ENCODE assay signal across 1 cellular context in the genomic region with DNA sequence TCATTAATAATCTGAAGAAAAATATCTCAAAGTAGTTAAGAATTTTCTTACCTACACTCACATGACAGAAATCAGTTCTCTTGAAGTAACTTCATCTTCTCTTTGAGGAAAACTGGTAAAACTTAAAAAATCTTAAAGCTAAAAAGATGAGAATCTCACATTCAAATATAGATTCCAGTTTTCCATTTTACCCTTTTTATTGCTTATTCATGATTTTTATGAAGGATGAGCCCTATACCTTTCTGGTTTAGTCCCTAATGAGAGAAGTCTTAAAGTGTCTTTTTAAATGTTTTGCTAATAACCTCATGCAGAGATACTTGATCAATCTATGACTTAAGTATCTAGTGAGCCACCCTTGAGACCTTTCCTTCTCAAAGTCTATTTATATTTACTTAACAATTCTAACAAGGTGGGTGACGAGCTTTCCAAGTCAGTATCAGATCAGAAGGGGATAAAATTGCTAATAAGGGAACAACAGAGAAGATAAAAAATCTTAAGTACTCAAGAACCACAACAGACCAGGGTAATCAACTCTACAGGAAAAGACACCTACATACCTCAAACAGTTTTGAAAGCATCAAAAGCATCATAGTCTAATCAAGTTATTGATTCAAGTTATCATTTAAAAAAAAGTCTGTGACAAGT.
TF ChIP-seq lines count a peak whose summit lies in the region.

No MANE protein-coding gene starts in this region.

TF ChIP-seq in endothelial cell of umbilical vein, 7 proteins besides CTCF, POLR2A, EP300 and RAD21:
- no peak for TF ChIP-seq MYC (IDR thresholded peaks at IDR 0.05; ENCODE audit: low read depth, low read length)
- TF ChIP-seq JUN (IDR thresholded peaks at IDR 0.05; ENCODE audit: borderline replicate concordance, insufficient read depth, insufficient read length, low read depth) = no peak
- no peak for TF ChIP-seq FOS (IDR thresholded peaks at IDR 0.05; ENCODE audit: borderline replicate concordance, insufficient read depth, low read length)
